ENCODE assay signal across 17 cellular contexts in genomic region chr19:43148233-43148632, GRCh38. TPM values are rescaled to one million over a fixed set of nuclear protein-coding genes. Genes with fewer than 3 reads are reported as not detected.
DNase-seq lines count a peak whose midpoint lies in the region; ATAC-seq, FAIRE-seq and TF ChIP-seq lines count a peak whose summit lies in the region.
"Had no signal": no experiment of that assay in that cellular context is flagged by ENCODE, and none has a peak within 500 bp of the region (broad histone marks: within the 10 kb centered on the region; RNA-seq: fewer than 3 reads in every experiment).

No MANE protein-coding gene starts in this region.

- no peak overlapping the region for H3K27ac Mint-ChIP-seq in Calu3 (ENCODE audit: unreplicated experiment)
- H3K27ac Mint-ChIP-seq: activated CD4-positive, alpha-beta T cell treated with anti-CD3 and anti-CD28 coated beads, Interleukin-2, amount 10 ng/mL, durations not matched to agents 7 days and 5 days; activated T-helper 17 cell treated with anti-CD3 and anti-CD28 coated beads, Interleukin-2, amount 50 U/mL, for 72 hours; CD4-positive, alpha-beta memory T cell had no signal

- TF ChIP-seq POLR2A in esophagus squamous epithelium (IDR thresholded peaks at IDR 0.05): no peak

- H3K27ac ChIP-seq in esophagus squamous epithelium: peak overlapping the region; percentile 63 to 80 (median 66)
- H3K27ac ChIP-seq: PC-9, psoas muscle, stomach had no signal

- CTCF ChIA-PET in Calu3 (lab: Charles Lee): no interaction called here

- peaks cover 9% of the 10 kb centered on the region for H3K9me3 Mint-ChIP-seq in Calu3 (ENCODE audit: low read depth, unreplicated experiment)

- 26 to 33% methylated on average over 1 of the region's 1 CpG for WGBS in esophagus squamous epithelium, 2 donors

- BruUV-seq in Calu3 (replicated peaks; lab: Mats Ljungman, UMichigan): no TSS peak

- no peak for ATAC-seq in stimulated activated naive CD8-positive, alpha-beta T cell treated with anti-CD3 and anti-CD28 coated beads, Interleukin-15, Interleukin-2, amounts not matched to agents 100 U/mL and 50 U/mL, for 24 hours
- ATAC-seq in HG03469 (IDR thresholded peaks at IDR 0.05; ENCODE audit: unreplicated experiment): no peak
- ATAC-seq: activated T-helper 17 cell treated with anti-CD3 and anti-CD28 coated beads, Interleukin-2, amount 50 U/mL, for 72 hours; psoas muscle had no signal

- DNase-seq in RCC 7860 (ENCODE audit: low spot score) (peak; percentile 63), esophagus squamous epithelium (lab: John Stamatoyannopoulos, UW) (no peak), retinal pigment epithelial cell (ENCODE audit: low read depth) (peak; percentile 89), Calu3 (no peak)
- DNase-seq in activated naive CD4-positive, alpha-beta T cell treated with anti-CD3 and anti-CD28 coated beads, Interleukin-2, amount 50 U/mL, for 16 hours: no peak
- no peak for DNase-seq in stimulated activated naive CD8-positive, alpha-beta T cell treated with anti-CD3 and anti-CD28 coated beads, Interleukin-15, Interleukin-2, amounts not matched to agents 100 U/mL and 50 U/mL, for 24 hours
- DNase-seq: activated CD4-positive, alpha-beta T cell treated with anti-CD3 and anti-CD28 coated beads, Interleukin-2, amount 10 ng/mL, durations not matched to agents 7 days and 5 days; CD4-positive, alpha-beta memory T cell; midbrain; psoas muscle; stimulated activated CD4-positive, alpha-beta T cell treated with anti-CD3 and anti-CD28 coated beads, Interleukin-4, amount 100 ng/mL, for 24 hours; stomach had no signal

- peaks cover 20% of the 10 kb centered on the region for H3K27me3 Mint-ChIP-seq in Calu3 (ENCODE audit: unreplicated experiment)
- H3K27me3 Mint-ChIP-seq: activated CD4-positive, alpha-beta T cell treated with anti-CD3 and anti-CD28 coated beads, Interleukin-2, amount 10 ng/mL, durations not matched to agents 7 days and 5 days had no signal

- peaks cover 0 to 42% (median 7%) of the 10 kb centered on the region in 3 donors for H3K4me1 ChIP-seq in esophagus squamous epithelium
- H3K4me1 ChIP-seq: psoas muscle, stomach had no signal

- H3K27me3 ChIP-seq in esophagus squamous epithelium: no peaks in the 10 kb centered on the region

- H3K4me1 Mint-ChIP-seq in Calu3 (ENCODE audit: low read depth, unreplicated experiment): peaks cover 31% of the 10 kb centered on the region
- H3K4me1 Mint-ChIP-seq: activated CD4-positive, alpha-beta T cell treated with anti-CD3 and anti-CD28 coated beads, Interleukin-2, amount 10 ng/mL, durations not matched to agents 7 days and 5 days; activated T-helper 17 cell treated with anti-CD3 and anti-CD28 coated beads, Interleukin-2, amount 50 U/mL, for 72 hours; CD4-positive, alpha-beta memory T cell had no signal

- no peaks in the 10 kb centered on the region for H3K36me3 ChIP-seq in esophagus squamous epithelium
- H3K36me3 ChIP-seq: stomach had no signal

- FAIRE-seq in G401.6 (lab: Jason Lieb, UNC): peak; percentile 8
- no peak for FAIRE-seq in RCC 7860 (lab: Jason Lieb, UNC)

- no peaks in the 10 kb centered on the region for H3K9me3 ChIP-seq in esophagus squamous epithelium
- H3K9me3 ChIP-seq: psoas muscle, stomach had no signal

- TF ChIP-seq CTCF in esophagus squamous epithelium (IDR thresholded peaks at IDR 0.05) (no peak), retinal pigment epithelial cell (conservative IDR thresholded peaks at IDR 0.05; ENCODE audit: low read depth, low read length) (no peak), Calu3 (IDR thresholded peaks at IDR 0.05; ENCODE audit: unreplicated experiment) (no peak)

- intact Hi-C loops in esophagus squamous epithelium (cut with DNase I): no loop called here
- intact Hi-C loops in Calu3 (cut with micrococcal nuclease; ENCODE audit: unreplicated experiment): no loop called here

- H3K4me3 ChIP-seq in esophagus squamous epithelium (no peak overlapping the region), retinal pigment epithelial cell (ENCODE audit: low read length) (no peak overlapping the region)
- H3K4me3 ChIP-seq: PC-9, psoas muscle, stomach had no signal

- H3K4me3 Mint-ChIP-seq in Calu3 (ENCODE audit: low read depth, unreplicated experiment): no peak overlapping the region
- H3K4me3 Mint-ChIP-seq: activated CD4-positive, alpha-beta T cell treated with anti-CD3 and anti-CD28 coated beads, Interleukin-2, amount 10 ng/mL, durations not matched to agents 7 days and 5 days; activated T-helper 17 cell treated with anti-CD3 and anti-CD28 coated beads, Interleukin-2, amount 50 U/mL, for 72 hours; CD4-positive, alpha-beta memory T cell had no signal

- no peaks in the 10 kb centered on the region for H3K36me3 Mint-ChIP-seq in Calu3 (ENCODE audit: insufficient read depth, unreplicated experiment)
- H3K36me3 Mint-ChIP-seq: CD4-positive, alpha-beta memory T cell had no signal

RNA-seq across cellular contexts. Expression of gene PSG5, which starts 38.1 kb away (rescaled TPM):
- total RNA-seq in esophagus squamous epithelium: not detected
- not detected in 2 replicates for total RNA-seq in Calu3 (2022)
- total RNA-seq: activated CD4-positive, alpha-beta T cell treated with anti-CD3 and anti-CD28 coated beads, Interleukin-2, amount 10 ng/mL, durations not matched to agents 7 days and 5 days; activated T-helper 17 cell treated with anti-CD3 and anti-CD28 coated beads, Interleukin-2, amount 50 U/mL, for 72 hours; CD4-positive, alpha-beta memory T cell; psoas muscle; stomach; T-helper 2 cell treated with Interferon-gamma antibody and Interleukin-4, amounts not matched to agents 100 ng/mL and 5 ng/mL, for 36 hours had no signal

RNA-seq across cellular contexts. Expression of gene PSG4, which starts 57.2 kb away (rescaled TPM):
- under 1 TPM in 2 of 4 donors, not detected in 2; 0.35 to 0.41 TPM for total RNA-seq in esophagus squamous epithelium
- 11.2 and 11.9 TPM in 2 replicates for total RNA-seq in Calu3 (2022)
- total RNA-seq: activated CD4-positive, alpha-beta T cell treated with anti-CD3 and anti-CD28 coated beads, Interleukin-2, amount 10 ng/mL, durations not matched to agents 7 days and 5 days; CD4-positive, alpha-beta memory T cell; psoas muscle; stomach; T-helper 2 cell treated with Interferon-gamma antibody and Interleukin-4, amounts not matched to agents 100 ng/mL and 5 ng/mL, for 36 hours had no signal

Comparison
In these comparisons a context has a peak if more than half of its experiments do, and no peak if none do; other contexts are left out.
1. DNase-seq: peak in RCC 7860 (single experiment) and retinal pigment epithelial cell (single experiment); none in esophagus squamous epithelium (single experiment), Calu3 (single experiment), activated naive CD4-positive, alpha-beta T cell treated with anti-CD3 and anti-CD28 coated beads, Interleukin-2, amount 50 U/mL, for 16 hours (single experiment) and stimulated activated naive CD8-positive, alpha-beta T cell treated with anti-CD3 and anti-CD28 coated beads, Interleukin-15, Interleukin-2, amounts not matched to agents 100 U/mL and 50 U/mL, for 24 hours (single experiment).